ENCODE assay signal across 26 cellular contexts in genomic region chr20:63814833-63815612, GRCh38. TPM values are rescaled to one million over a fixed set of nuclear protein-coding genes. Genes with fewer than 3 reads are reported as not detected.
"Had no signal": no experiment of that assay in that cellular context is flagged by ENCODE, and none has a peak within 500 bp of the region (broad histone marks: within the 10 kb centered on the region; RNA-seq: fewer than 3 reads in every experiment).

No MANE protein-coding gene starts in this region.

- H3K4me1 Mint-ChIP-seq: activated naive CD4-positive, alpha-beta T cell treated with anti-CD3 and anti-CD28 coated beads, Interleukin-2, amount 10 ng/mL, durations not matched to agents 7 days and 5 days; mesothelial cell of epicardium had no signal

- H3K36me3 Mint-ChIP-seq: activated naive CD4-positive, alpha-beta T cell treated with anti-CD3 and anti-CD28 coated beads, Interleukin-2, amount 10 ng/mL, durations not matched to agents 7 days and 5 days; mesothelial cell of epicardium; naive thymus-derived CD8-positive, alpha-beta T cell had no signal

- H3K9me3 ChIP-seq: left lung, testis, upper lobe of left lung had no signal

- H3K27me3 ChIP-seq: left lung, testis, upper lobe of left lung had no signal

- H3K27ac ChIP-seq: left lung, testis, upper lobe of left lung had no signal

- H3K27ac Mint-ChIP-seq: activated CD4-positive, alpha-beta memory T cell treated with anti-CD3 and anti-CD28 coated beads, Interleukin-2, amount 10 ng/mL, durations not matched to agents 7 days and 5 days; activated naive CD4-positive, alpha-beta T cell treated with anti-CD3 and anti-CD28 coated beads, Interleukin-2, amount 10 ng/mL, durations not matched to agents 7 days and 5 days; activated T-cell treated with anti-CD3 and anti-CD28 coated beads, Interleukin-2, amount 50 U/mL, for 72 hours; mesothelial cell of epicardium had no signal

- H3K27me3 Mint-ChIP-seq: activated CD4-positive, alpha-beta memory T cell treated with anti-CD3 and anti-CD28 coated beads, Interleukin-2, amount 10 ng/mL, durations not matched to agents 7 days and 5 days; naive thymus-derived CD8-positive, alpha-beta T cell had no signal

- H3K4me3 ChIP-seq: left lung, testis, upper lobe of left lung had no signal

- H3K9me3 Mint-ChIP-seq: activated CD4-positive, alpha-beta memory T cell treated with anti-CD3 and anti-CD28 coated beads, Interleukin-2, amount 10 ng/mL, durations not matched to agents 7 days and 5 days; activated T-cell treated with anti-CD3 and anti-CD28 coated beads, Interleukin-2, amount 50 U/mL, for 72 hours; mesothelial cell of epicardium; naive thymus-derived CD8-positive, alpha-beta T cell had no signal

- H3K4me3 Mint-ChIP-seq: activated CD4-positive, alpha-beta memory T cell treated with anti-CD3 and anti-CD28 coated beads, Interleukin-2, amount 10 ng/mL, durations not matched to agents 7 days and 5 days; activated naive CD4-positive, alpha-beta T cell treated with anti-CD3 and anti-CD28 coated beads, Interleukin-2, amount 10 ng/mL, durations not matched to agents 7 days and 5 days; activated T-cell treated with anti-CD3 and anti-CD28 coated beads, Interleukin-2, amount 50 U/mL, for 72 hours; mesothelial cell of epicardium had no signal

- DNase-seq: activated CD4-positive, alpha-beta memory T cell treated with anti-CD3 and anti-CD28 coated beads, Interleukin-2, amount 10 ng/mL, durations not matched to agents 7 days and 5 days; activated CD4-positive, alpha-beta T cell treated with anti-CD3 and anti-CD28 coated beads for 48 hours; activated CD4-positive, CD25-positive, alpha-beta regulatory T cell; activated effector memory CD4-positive, alpha-beta T cell treated with Interleukin-2 at 50 U/mL for 16 hours; activated naive CD4-positive, alpha-beta T cell treated with anti-CD3 and anti-CD28 coated beads, Interleukin-2, amount 10 ng/mL, durations not matched to agents 7 days and 5 days; activated T-cell treated with anti-CD3 and anti-CD28 coated beads, Interleukin-2, amount 50 U/mL, for 72 hours; cortex of kidney; foreskin fibroblast; hippocampal formation; kidney glomerular epithelial cell; left lung; naive thymus-derived CD8-positive, alpha-beta T cell; occipital lobe; retina; stimulated activated CD4-positive, alpha-beta T cell treated with anti-CD3 and anti-CD28 coated beads, Interleukin-4, amount 100 ng/mL, for 1 hour; stimulated activated naive CD4-positive, alpha-beta T cell; T-helper 9 cell; testis; upper lobe of left lung had no signal

- ATAC-seq: activated T-cell treated with anti-CD3 and anti-CD28 coated beads, Interleukin-2, amount 50 U/mL, for 72 hours; left lung; naive thymus-derived CD8-positive, alpha-beta T cell had no signal

- H3K36me3 ChIP-seq: left lung, upper lobe of left lung had no signal

RNA-seq across cellular contexts. Expression of gene ZBTB46, which starts 16.0 kb away (rescaled TPM):
- total RNA-seq: naive thymus-derived CD8-positive, alpha-beta T cell had no signal

RNA-seq across cellular contexts. Expression of gene ABHD16B, which starts 46.3 kb away (rescaled TPM):
- total RNA-seq: activated CD4-positive, alpha-beta memory T cell treated with anti-CD3 and anti-CD28 coated beads, Interleukin-2, amount 10 ng/mL, durations not matched to agents 7 days and 5 days; cerebellum; epithelial cell of proximal tubule; fibroblast of lung; glomerular endothelial cell; lung microvascular endothelial cell; mesothelial cell of epicardium; naive thymus-derived CD8-positive, alpha-beta T cell; occipital lobe; T-helper 1 cell treated with Interleukin-12 subunit alpha and Interleukin-12 subunit beta and Interleukin-4 antibody, amounts not matched to agents 30 ng/mL and 1 ng/mL, for 36 hours had no signal
- polyA plus RNA-seq: fibroblast of lung had no signal
